In genomic region chr7:20331912-20332317, GRCh38 we compare ENCODE assay signal across 9 cellular contexts. TPM values are rescaled to one million over a fixed set of nuclear protein-coding genes. Genes with fewer than 3 reads are reported as not detected.
DNase-seq lines count a peak whose midpoint lies in the region; TF ChIP-seq lines count a peak whose summit lies in the region.
"Had no signal": no experiment of that assay in that cellular context is flagged by ENCODE, and none has a peak within 500 bp of the region (broad histone marks: within the 10 kb centered on the region; RNA-seq: fewer than 3 reads in every experiment).

No MANE protein-coding gene starts in this region.

- peak overlapping the region; percentile 66 for H3K4me3 Mint-ChIP-seq in activated T-helper 1 cell treated with anti-CD3 and anti-CD28 coated beads, Interleukin-12 subunit alpha, Interleukin-12 subunit beta, Interleukin-2, Interleukin-4 antibody, amounts not matched to agents 30 ng/mL and 10 ng/mL and 1 ng/mL, durations not matched to agents 14 hours and 24 hours and 36 hours
- H3K4me3 Mint-ChIP-seq in immature natural killer cell = peak overlapping the region; percentile 46 to 78 (median 74)

- peaks cover 57% of the 10 kb centered on the region for H3K27me3 Mint-ChIP-seq in activated T-helper 1 cell treated with anti-CD3 and anti-CD28 coated beads, Interleukin-12 subunit alpha, Interleukin-12 subunit beta, Interleukin-2, Interleukin-4 antibody, amounts not matched to agents 30 ng/mL and 10 ng/mL and 1 ng/mL, durations not matched to agents 14 hours and 24 hours and 36 hours (ENCODE audit: insufficient read depth)
- peaks cover 9 to 29% (median 11%) of the 10 kb centered on the region in 3 donors for H3K27me3 Mint-ChIP-seq in immature natural killer cell (ENCODE audit: low read depth in 3 of 3)

- H3K4me1 ChIP-seq in stomach = peaks cover 0 to 29% (median 21%) of the 10 kb centered on the region in 4 donors

- H3K36me3 ChIP-seq in stomach = no peaks in the 10 kb centered on the region

- H3K27me3 ChIP-seq in stomach = peaks cover 0 to 16% (median 0%) of the 10 kb centered on the region in 3 donors

- H3K4me3 ChIP-seq in stomach = peak overlapping the region; percentile 58 to 83 (median 66)

- WGBS in stomach, 5 donors = 10 to 26% (median 17%) methylated on average over 9 of the region's 9 CpGs

- H3K4me1 Mint-ChIP-seq in activated T-helper 1 cell treated with anti-CD3 and anti-CD28 coated beads, Interleukin-12 subunit alpha, Interleukin-12 subunit beta, Interleukin-2, Interleukin-4 antibody, amounts not matched to agents 30 ng/mL and 10 ng/mL and 1 ng/mL, durations not matched to agents 14 hours and 24 hours and 36 hours (ENCODE audit: low read depth) = peaks cover 26% of the 10 kb centered on the region
- H3K4me1 Mint-ChIP-seq in immature natural killer cell = peaks cover 14 to 26% of the 10 kb centered on the region in 2 donors

- no peaks in the 10 kb centered on the region for H3K36me3 Mint-ChIP-seq in activated T-helper 1 cell treated with anti-CD3 and anti-CD28 coated beads, Interleukin-12 subunit alpha, Interleukin-12 subunit beta, Interleukin-2, Interleukin-4 antibody, amounts not matched to agents 30 ng/mL and 10 ng/mL and 1 ng/mL, durations not matched to agents 14 hours and 24 hours and 36 hours (ENCODE audit: low read depth)
- H3K36me3 Mint-ChIP-seq in immature natural killer cell = no peaks in the 10 kb centered on the region

- no peak for TF ChIP-seq POLR2A in stomach (IDR thresholded peaks at IDR 0.05)

- H3K9me3 ChIP-seq in stomach = no peaks in the 10 kb centered on the region

- H3K27ac Mint-ChIP-seq in activated T-helper 1 cell treated with anti-CD3 and anti-CD28 coated beads, Interleukin-12 subunit alpha, Interleukin-12 subunit beta, Interleukin-2, Interleukin-4 antibody, amounts not matched to agents 30 ng/mL and 10 ng/mL and 1 ng/mL, durations not matched to agents 14 hours and 24 hours and 36 hours = no peak overlapping the region
- no peak overlapping the region for H3K27ac Mint-ChIP-seq in immature natural killer cell

- DNase-seq in NCI-H2196 (lab: John Stamatoyannopoulos, UW; ENCODE audit: unreplicated experiment) (peak; percentile 44), NCI-H2196 treated with DMSO at 0.1 percent for 48 hours (lab: John Stamatoyannopoulos, UW; ENCODE audit: unreplicated experiment) (no peak), immature natural killer cell (no peak), stomach (no peak), LoVo (ENCODE audit: low spot score) (no peak), SW 1271 (lab: John Stamatoyannopoulos, UW) (no peak), GM10266 (ENCODE audit: extremely low spot score) (no peak)
- no peak for DNase-seq in activated T-helper 1 cell treated with anti-CD3 and anti-CD28 coated beads, Interleukin-12 subunit alpha, Interleukin-12 subunit beta, Interleukin-2, Interleukin-4 antibody, amounts not matched to agents 30 ng/mL and 10 ng/mL and 1 ng/mL, durations not matched to agents 14 hours and 24 hours and 36 hours (ENCODE audit: low spot score)

- H3K27ac ChIP-seq in stomach = peak overlapping the region; percentile 79 to 96 (median 90)
- H3K27ac ChIP-seq: C4-2B had no signal

- TF ChIP-seq EP300 in stomach (IDR thresholded peaks at IDR 0.05) = no peak

- TF ChIP-seq CTCF in stomach (IDR thresholded peaks at IDR 0.05) (no peak), GM10266 (IDR thresholded peaks at IDR 0.05; ENCODE audit: control insufficient read depth, insufficient read depth, low read depth, missing control alignments) (no peak)

- intact Hi-C loops in activated T-helper 1 cell treated with anti-CD3 and anti-CD28 coated beads, Interleukin-12 subunit alpha, Interleukin-12 subunit beta, Interleukin-2, Interleukin-4 antibody, amounts not matched to agents 30 ng/mL and 10 ng/mL and 1 ng/mL, durations not matched to agents 14 hours and 24 hours and 36 hours (cut with micrococcal nuclease) = loop anchor here (2.0 kb wide), 1 partner anchor 623 kb away; the partner anchor contains the start of gene POLR1F
- intact Hi-C loops in stomach (cut with DNase I; ENCODE audit: low total_unique reads) = no loop called here

- no peaks in the 10 kb centered on the region for H3K9me3 Mint-ChIP-seq in activated T-helper 1 cell treated with anti-CD3 and anti-CD28 coated beads, Interleukin-12 subunit alpha, Interleukin-12 subunit beta, Interleukin-2, Interleukin-4 antibody, amounts not matched to agents 30 ng/mL and 10 ng/mL and 1 ng/mL, durations not matched to agents 14 hours and 24 hours and 36 hours
- H3K9me3 Mint-ChIP-seq in immature natural killer cell = peaks cover 0 to 6% (median 1%) of the 10 kb centered on the region in 6 donors

RNA-seq across cellular contexts. Expression of gene ITGB8, which starts 1.2 kb away (rescaled TPM):
- total RNA-seq in activated T-helper 1 cell treated with anti-CD3 and anti-CD28 coated beads, Interleukin-12 subunit alpha, Interleukin-12 subunit beta, Interleukin-2, Interleukin-4 antibody, amounts not matched to agents 30 ng/mL and 10 ng/mL and 1 ng/mL, durations not matched to agents 14 hours and 24 hours and 36 hours = 0.03 TPM in 1 of 2 replicates, not detected in the other
- polyA plus RNA-seq in immature natural killer cell (not detected), stomach (1 to 10 TPM; 1.1 to 2.5 (median 1.9) TPM)
- 10 to 100 TPM in 3 of 5 donors, 1 to 10 TPM in 2; 5.4 to 31.9 (median 24.6) TPM for total RNA-seq in stomach
